ENCODE assay signal across 1 cellular context in genomic region chr2:68252407-68253210, GRCh38.
TF ChIP-seq lines count a peak whose summit lies in the region.

TSS of gene PPP3R1 (minus strand) at chr2:68252532. CDS start at chr2:68252127, 405 bp downstream.

TF ChIP-seq in SK-N-SH, 30 proteins besides CTCF, POLR2A, EP300 and RAD21 (continued from another document):
- TF ChIP-seq FOSL2 (IDR thresholded peaks at IDR 0.05; ENCODE audit: borderline replicate concordance, low read depth) (no peak; the same call in 1 of the 2 replicates), POLR2AphosphoS5 (IDR thresholded peaks at IDR 0.05; ENCODE audit: low read depth, low read length) (peak; percentile 71), FOXM1 (IDR thresholded peaks at IDR 0.05; ENCODE audit: low read depth) (no peak), TEAD4 (IDR thresholded peaks at IDR 0.05; ENCODE audit: borderline replicate concordance, insufficient read depth) (peak; percentile 52; the same call in 1 of the 2 replicates), MXI1 (IDR thresholded peaks at IDR 0.05; ENCODE audit: low read depth, low read length) (peak; percentile 41; the same call in 1 of the 2 replicates), GABPA (IDR thresholded peaks at IDR 0.05; ENCODE audit: low read depth) (peak; percentile 76), YY1 (IDR thresholded peaks at IDR 0.05; ENCODE audit: low read depth) (0 out of 2 replicates have a peak, but pooled peaks have one; percentile 47), FOXJ3 (CRISPR knock-in tag; IDR thresholded peaks at IDR 0.05) (no peak), NFIC (IDR thresholded peaks at IDR 0.05; ENCODE audit: borderline replicate concordance) (no peak; the same call in 1 of the 2 replicates), RCOR1 (IDR thresholded peaks at IDR 0.05; ENCODE audit: low read length) (no peak), CHD2 (IDR thresholded peaks at IDR 0.05; ENCODE audit: low read length, partially characterized antibody) (peak; percentile 7), NRF1 (IDR thresholded peaks at IDR 0.05; ENCODE audit: low read depth, low read length) (0 out of 2 replicates have a peak, but pooled peaks have one; percentile 36)
- TF ChIP-seq, protein P1, sequence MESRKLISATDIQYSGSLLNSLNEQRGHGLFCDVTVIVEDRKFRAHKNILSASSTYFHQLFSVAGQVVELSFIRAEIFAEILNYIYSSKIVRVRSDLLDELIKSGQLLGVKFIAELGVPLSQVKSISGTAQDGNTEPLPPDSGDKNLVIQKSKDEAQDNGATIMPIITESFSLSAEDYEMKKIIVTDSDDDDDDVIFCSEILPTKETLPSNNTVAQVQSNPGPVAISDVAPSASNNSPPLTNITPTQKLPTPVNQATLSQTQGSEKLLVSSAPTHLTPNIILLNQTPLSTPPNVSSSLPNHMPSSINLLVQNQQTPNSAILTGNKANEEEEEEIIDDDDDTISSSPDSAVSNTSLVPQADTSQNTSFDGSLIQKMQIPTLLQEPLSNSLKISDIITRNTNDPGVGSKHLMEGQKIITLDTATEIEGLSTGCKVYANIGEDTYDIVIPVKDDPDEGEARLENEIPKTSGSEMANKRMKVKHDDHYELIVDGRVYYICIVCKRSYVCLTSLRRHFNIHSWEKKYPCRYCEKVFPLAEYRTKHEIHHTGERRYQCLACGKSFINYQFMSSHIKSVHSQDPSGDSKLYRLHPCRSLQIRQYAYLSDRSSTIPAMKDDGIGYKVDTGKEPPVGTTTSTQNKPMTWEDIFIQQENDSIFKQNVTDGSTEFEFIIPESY (IDR thresholded peaks at IDR 0.05; ENCODE audit: borderline replicate concordance, low read depth) = no peak
